Comparison of ENCODE assay signal across 1 cellular context in the genomic region with DNA sequence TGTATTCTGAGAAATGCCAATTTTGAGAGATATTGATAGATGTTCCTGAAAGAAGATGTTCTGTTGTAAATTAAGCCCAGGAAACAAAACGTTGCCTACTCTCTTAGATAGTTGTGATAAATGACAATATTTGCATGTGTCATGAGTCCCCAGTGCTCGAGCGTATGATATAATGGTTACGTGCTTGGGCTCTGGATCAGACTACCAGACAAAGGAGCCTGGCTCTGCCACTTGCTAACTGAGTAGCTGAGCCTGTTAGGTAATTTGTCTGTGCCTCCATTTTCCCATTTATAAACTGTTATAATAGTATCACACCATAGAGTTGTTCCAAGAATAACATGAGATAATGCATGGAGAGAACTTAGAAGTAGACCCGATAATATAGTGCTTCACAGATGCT.
TF ChIP-seq lines count a peak whose summit lies in the region.

No MANE protein-coding gene starts in this region.

TF ChIP-seq in HepG2, 621 proteins besides CTCF, POLR2A, EP300 and RAD21 (continued from another document):
- TF ChIP-seq, protein P1, sequence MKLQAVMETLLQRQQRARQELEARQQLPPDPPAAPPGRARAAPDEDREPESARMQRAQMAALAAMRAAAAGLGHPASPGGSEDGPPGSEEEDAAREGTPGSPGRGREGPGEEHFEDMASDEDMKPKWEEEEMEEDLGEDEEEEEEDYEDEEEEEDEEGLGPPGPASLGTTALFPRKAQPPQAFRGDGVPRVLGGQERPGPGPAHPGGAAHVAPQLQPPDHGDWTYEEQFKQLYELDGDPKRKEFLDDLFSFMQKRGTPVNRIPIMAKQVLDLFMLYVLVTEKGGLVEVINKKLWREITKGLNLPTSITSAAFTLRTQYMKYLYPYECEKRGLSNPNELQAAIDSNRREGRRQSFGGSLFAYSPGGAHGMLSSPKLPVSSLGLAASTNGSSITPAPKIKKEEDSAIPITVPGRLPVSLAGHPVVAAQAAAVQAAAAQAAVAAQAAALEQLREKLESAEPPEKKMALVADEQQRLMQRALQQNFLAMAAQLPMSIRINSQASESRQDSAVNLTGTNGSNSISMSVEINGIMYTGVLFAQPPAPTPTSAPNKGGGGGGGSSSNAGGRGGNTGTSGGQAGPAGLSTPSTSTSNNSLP (IDR thresholded peaks at IDR 0.05; ENCODE audit: low read depth, low read length), result 0 out of 2 replicates have a peak, but pooled peaks have one; percentile 2
- TF ChIP-seq, protein P2, sequence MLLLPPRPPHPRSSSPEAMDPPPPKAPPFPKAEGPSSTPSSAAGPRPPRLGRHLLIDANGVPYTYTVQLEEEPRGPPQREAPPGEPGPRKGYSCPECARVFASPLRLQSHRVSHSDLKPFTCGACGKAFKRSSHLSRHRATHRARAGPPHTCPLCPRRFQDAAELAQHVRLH (CRISPR knock-in tag; IDR thresholded peaks at IDR 0.05; ENCODE audit: borderline replicate concordance, low read depth), result no peak
- TF ChIP-seq CREM (IDR thresholded peaks at IDR 0.05) (0 out of 2 replicates have a peak, but pooled peaks have one; percentile 4), CREM (CRISPR knock-in tag; IDR thresholded peaks at IDR 0.05) (no peak), TOE1 (CRISPR knock-in tag; IDR thresholded peaks at IDR 0.05) (no peak), KAT7 (CRISPR knock-in tag; IDR thresholded peaks at IDR 0.05; ENCODE audit: borderline replicate concordance) (0 out of 2 replicates have a peak, but pooled peaks have one; percentile 19), SAP130 (CRISPR knock-in tag; IDR thresholded peaks at IDR 0.05; ENCODE audit: low read depth) (peak; percentile 75), ATF7 (IDR thresholded peaks at IDR 0.05) (no peak), ATF7 (CRISPR knock-in tag; IDR thresholded peaks at IDR 0.05) (no peak), ASH2L (IDR thresholded peaks at IDR 0.05; ENCODE audit: insufficient read length, low read depth, low read length) (peak; percentile 16), POLR2AphosphoS5 (IDR thresholded peaks at IDR 0.05; ENCODE audit: low read depth, low read length) (no peak; the same call in 1 of the 2 replicates), KMT2A (CRISPR knock-in tag; IDR thresholded peaks at IDR 0.05) (peak; percentile 57; the same call in 1 of the 2 replicates), ZNF333 (CRISPR knock-in tag; IDR thresholded peaks at IDR 0.05; ENCODE audit: borderline replicate concordance) (no peak), IRF2 (CRISPR knock-in tag; IDR thresholded peaks at IDR 0.05) (no peak)
TF ChIP-seq in HepG2: peak in this region for 6.
